Comparison of ENCODE assay signal across 26 cellular contexts in genomic region chr7:74214816-74215630, GRCh38. TPM values are rescaled to one million over a fixed set of nuclear protein-coding genes. Genes with fewer than 3 reads are reported as not detected.
DNase-seq lines count a peak whose midpoint lies in the region; ATAC-seq, FAIRE-seq and TF ChIP-seq lines count a peak whose summit lies in the region.
"Had no signal": no experiment of that assay in that cellular context is flagged by ENCODE, and none has a peak within 500 bp of the region (broad histone marks: within the 10 kb centered on the region; RNA-seq: fewer than 3 reads in every experiment).

No MANE protein-coding gene starts in this region.

- intact Hi-C loops in activated naive CD4-positive, alpha-beta T cell treated with anti-CD3 and anti-CD28 coated beads for 36 hours (cut with micrococcal nuclease) = no loop called here
- intact Hi-C loops in body of pancreas (cut with DNase I) = no loop called here

- no peak overlapping the region for H2BK12ac ChIP-seq in H1 (ENCODE audit: low read depth, low read length)

- H2BK15ac ChIP-seq in H1 (ENCODE audit: low read length) = no peak overlapping the region

- no peaks in the 10 kb centered on the region for H3K79me1 ChIP-seq in H1 (ENCODE audit: low read depth, low read length)

- H3K9me3 ChIP-seq in H1 (ENCODE audit: insufficient read depth in 2 of 2, low read depth in 1 of 2, low read length in 1 of 2) (no peaks in the 10 kb centered on the region), body of pancreas (no peaks in the 10 kb centered on the region)
- H3K9me3 ChIP-seq: lower lobe of right lung, pancreas, vagina had no signal

- H3K14ac ChIP-seq in H1 (ENCODE audit: insufficient read length) = no peak overlapping the region

- H3K4ac ChIP-seq in H1 (replicated peaks; ENCODE audit: insufficient read length, low read depth, low read length) = no peak overlapping the region

- no peak overlapping the region for H3K4me3 ChIP-seq in HL-60 (replicated peaks; ENCODE audit: insufficient read depth, low read length)
- H3K4me3 ChIP-seq in H1 (ENCODE audit: extremely low read depth in 1 of 4, insufficient read depth in 2 of 4, low read depth in 3 of 4, low read length in 4 of 4) = no peak overlapping the region
- H3K4me3 ChIP-seq in body of pancreas = no peak overlapping the region
- H3K4me3 ChIP-seq: dorsolateral prefrontal cortex, heart left ventricle, lower lobe of right lung, pancreas, vagina had no signal

- ATAC-seq in activated naive CD4-positive, alpha-beta T cell treated with anti-CD3 and anti-CD28 coated beads, Interleukin-2, amount 50 U/mL, for 72 hours = peak; percentile 8 to 47
- no peak for ATAC-seq in stimulated activated memory B cell treated with anti-CD40 and anti-IgM and Interleukin-4, amounts not matched to agents 10 μg/mL and 1 μg/mL and 100 μg/mL, for 72 hours
- no peak for ATAC-seq in body of pancreas
- ATAC-seq: HepG2, lower lobe of right lung, pancreas, sciatic nerve, T-cell had no signal

- DNase-seq in activated naive CD4-positive, alpha-beta T cell treated with anti-CD3 and anti-CD28 coated beads, Interleukin-2, amount 50 U/mL, for 72 hours (ENCODE audit: low spot score in 2 of 2) = no peak
- DNase-seq in activated naive CD4-positive, alpha-beta T cell treated with anti-CD3 and anti-CD28 coated beads for 36 hours = no peak
- DNase-seq in HL-60 (ENCODE audit: low read depth in 1 of 2, low spot score in 1 of 2) (no peak), H1 (ENCODE audit: low read depth in 1 of 2, low spot score in 2 of 2) (no peak), mucosa of gallbladder (ENCODE audit: low spot score) (no peak), chondrocyte (ENCODE audit: low spot score) (no peak), body of pancreas (no peak)
- DNase-seq: ACHN; activated naive CD4-positive, alpha-beta T cell; activated T-cell treated with anti-CD3 and anti-CD28 coated beads for 4 hours; anterior cingulate cortex; caudate nucleus; dorsolateral prefrontal cortex; GF-D8; heart left ventricle; lower lobe of right lung; NCI-H1436 treated with DMSO at 0.1 percent for 48 hours; NCI-H2171 treated with DMSO at 0.1 percent for 48 hours; NCI-H526 treated with DMSO at 0.1 percent for 48 hours; SHP77 treated with DMSO at 0.1 percent for 48 hours; T-cell had no signal

- H3K36me3 ChIP-seq in H1 (ENCODE audit: control insufficient read depth in 2 of 4, insufficient read depth in 4 of 4, low read length in 3 of 4) (no peaks in the 10 kb centered on the region), body of pancreas (replicated peaks in 1 of 2; ENCODE audit: insufficient read depth in 1 of 2, low read depth in 2 of 2) (no peaks in the 10 kb centered on the region)
- H3K36me3 ChIP-seq: lower lobe of right lung, pancreas, vagina had no signal

- no peak for TF ChIP-seq EP300 in H1 (IDR thresholded peaks at IDR 0.05; ENCODE audit: borderline replicate concordance in 1 of 2, low read depth in 2 of 2, low read length in 2 of 2)

- H3K27me3 Mint-ChIP-seq in activated naive CD4-positive, alpha-beta T cell treated with anti-CD3 and anti-CD28 coated beads for 36 hours (ENCODE audit: low read depth) = no peaks in the 10 kb centered on the region
- no peaks in the 10 kb centered on the region for H3K27me3 Mint-ChIP-seq in stimulated activated memory B cell treated with anti-CD40 and anti-IgM and Interleukin-4, amounts not matched to agents 10 μg/mL and 1 μg/mL and 100 μg/mL, for 72 hours
- no peaks in the 10 kb centered on the region for H3K27me3 Mint-ChIP-seq in chondrocyte (ENCODE audit: low read depth)
- H3K27me3 Mint-ChIP-seq: T-cell had no signal

- H3K36me3 Mint-ChIP-seq in activated naive CD4-positive, alpha-beta T cell treated with anti-CD3 and anti-CD28 coated beads, Interleukin-2, amount 50 U/mL, for 72 hours = no peaks in the 10 kb centered on the region
- H3K36me3 Mint-ChIP-seq in activated naive CD4-positive, alpha-beta T cell treated with anti-CD3 and anti-CD28 coated beads for 36 hours (ENCODE audit: low read depth) = no peaks in the 10 kb centered on the region
- peaks cover 54% of the 10 kb centered on the region for H3K36me3 Mint-ChIP-seq in stimulated activated memory B cell treated with anti-CD40 and anti-IgM and Interleukin-4, amounts not matched to agents 10 μg/mL and 1 μg/mL and 100 μg/mL, for 72 hours
- H3K36me3 Mint-ChIP-seq in chondrocyte (ENCODE audit: low read depth) = no peaks in the 10 kb centered on the region
- H3K36me3 Mint-ChIP-seq: T-cell had no signal

- CTCF ChIA-PET in activated naive CD4-positive, alpha-beta T cell treated with anti-CD3 and anti-CD28 coated beads for 36 hours (lab: Charles Lee) = interaction anchor here (0.6 to 1.0 kb wide), 2 partner anchors 174 to 186 kb away, joined by 3 read pairs; no protein-coding TSS in a partner anchor
- CTCF ChIA-PET in H1 (lab: Charles Lee; ENCODE audit: partially characterized antibody) = interaction anchor here (0.9 to 2.5 kb wide), 5 partner anchors 9 to 190 kb away, joined by 3 to 15 read pairs (median 5); no protein-coding TSS in a partner anchor

- no peak for FAIRE-seq in H1 (lab: Jason Lieb, UNC)
- FAIRE-seq: HepG2 had no signal

- H3K23me2 ChIP-seq in H1 (ENCODE audit: low read depth, low read length) = no peaks in the 10 kb centered on the region

- H3K4me1 Mint-ChIP-seq in activated naive CD4-positive, alpha-beta T cell treated with anti-CD3 and anti-CD28 coated beads for 36 hours (ENCODE audit: low read depth) = peaks cover 15% of the 10 kb centered on the region
- H3K4me1 Mint-ChIP-seq in stimulated activated memory B cell treated with anti-CD40 and anti-IgM and Interleukin-4, amounts not matched to agents 10 μg/mL and 1 μg/mL and 100 μg/mL, for 72 hours = peaks cover 50% of the 10 kb centered on the region
- H3K4me1 Mint-ChIP-seq in chondrocyte (ENCODE audit: low read depth) = no peaks in the 10 kb centered on the region

- no peak overlapping the region for H2AK5ac ChIP-seq in H1 (ENCODE audit: low read depth, low read length)

- H3K27me3 ChIP-seq in HL-60 (ENCODE audit: insufficient read depth, poor library complexity, severe bottlenecking) (no peaks in the 10 kb centered on the region), H1 (replicated peaks in 1 of 4; ENCODE audit: control insufficient read depth in 3 of 4, extremely low read depth in 1 of 4, insufficient read depth in 3 of 4, low read length in 3 of 4) (no peaks in the 10 kb centered on the region), body of pancreas (no peaks in the 10 kb centered on the region)
- H3K27me3 ChIP-seq: dorsolateral prefrontal cortex, heart left ventricle, pancreas, vagina had no signal

- H2BK20ac ChIP-seq in H1 (ENCODE audit: low read length) = no peak overlapping the region

- no peak overlapping the region for H3K4me3 Mint-ChIP-seq in activated naive CD4-positive, alpha-beta T cell treated with anti-CD3 and anti-CD28 coated beads for 36 hours
- H3K4me3 Mint-ChIP-seq in stimulated activated memory B cell treated with anti-CD40 and anti-IgM and Interleukin-4, amounts not matched to agents 10 μg/mL and 1 μg/mL and 100 μg/mL, for 72 hours = peak overlapping the region; percentile 63
- H3K4me3 Mint-ChIP-seq in chondrocyte (ENCODE audit: unreplicated experiment) = no peak overlapping the region
- H3K4me3 Mint-ChIP-seq: T-cell had no signal

- POLR2A ChIA-PET in H1 (lab: Charles Lee; ENCODE audit: partially characterized antibody) = interaction anchor here (0.5 to 1.5 kb wide), 2 partner anchors 12 to 37 kb away, joined by 3 to 4 read pairs; no protein-coding TSS in a partner anchor

- no peak overlapping the region for H3K4me2 ChIP-seq in H1 (ENCODE audit: insufficient read depth in 1 of 2, low read depth in 2 of 2, low read length in 2 of 2)

- H4K5ac ChIP-seq in H1 (ENCODE audit: insufficient read length, low read depth, low read length) = no peak overlapping the region

- H3K9ac ChIP-seq in H1 (replicated peaks in 1 of 4; ENCODE audit: extremely low read depth in 1 of 4, low read depth in 3 of 4, low read length in 3 of 4) = no peak overlapping the region

- no peak overlapping the region for H4K8ac ChIP-seq in H1 (ENCODE audit: extremely low read depth, insufficient read depth, low read length)

- TF ChIP-seq RAD21 in H1 (IDR thresholded peaks at IDR 0.05 in 1 of 2, conservative IDR thresholded peaks at IDR 0.05 in 1 of 2; ENCODE audit: low read depth in 2 of 2, low read length in 2 of 2) = no peak

- no peaks in the 10 kb centered on the region for H4K20me1 ChIP-seq in H1 (replicated peaks in 1 of 2; ENCODE audit: control insufficient read depth in 1 of 2, insufficient read depth in 2 of 2, low read length in 2 of 2)

- H3K4me1 ChIP-seq in H1 (replicated peaks in 1 of 4; ENCODE audit: control insufficient read depth in 3 of 4, insufficient read depth in 4 of 4, low read length in 3 of 4) = no peaks in the 10 kb centered on the region; a peak in 2 of 7 replicates
- H3K4me1 ChIP-seq in body of pancreas = no peaks in the 10 kb centered on the region
- H3K4me1 ChIP-seq: pancreas had no signal

- peak overlapping the region; percentile 13; the same call in 1 of the 2 replicates for H2BK5ac ChIP-seq in H1 (ENCODE audit: low read depth, low read length)

- H4K91ac ChIP-seq in H1 (replicated peaks; ENCODE audit: insufficient read length, low read length) = no peak overlapping the region

- no peak overlapping the region for H3K18ac ChIP-seq in H1 (ENCODE audit: extremely low read depth, low read length)

- H2BK120ac ChIP-seq in H1 (replicated peaks; ENCODE audit: low read depth, low read length) = no peak overlapping the region

- TF ChIP-seq CTCF in HL-60 (IDR thresholded peaks at IDR 0.05; ENCODE audit: insufficient read depth, low read length) = no peak
- TF ChIP-seq CTCF in H1 (IDR thresholded peaks at IDR 0.05; ENCODE audit: control extremely low read depth in 1 of 3, insufficient read depth in 1 of 3, low read depth in 1 of 3, low read length in 3 of 3) = no peak
- TF ChIP-seq CTCF in chondrocyte (IDR thresholded peaks at IDR 0.05) = no peak
- no peak for TF ChIP-seq CTCF in body of pancreas (IDR thresholded peaks at IDR 0.05)

- H3K27ac ChIP-seq in HL-60 (replicated peaks) (peak overlapping the region; percentile 91), H1 (ENCODE audit: low read depth, low read length) (no peak overlapping the region), body of pancreas (no peak overlapping the region)
- H3K27ac ChIP-seq: heart left ventricle, lower lobe of right lung, pancreas, vagina had no signal

- no peak for TF ChIP-seq POLR2A in H1 (IDR thresholded peaks at IDR 0.05; ENCODE audit: control extremely low read depth in 1 of 2, low read depth in 2 of 2, low read length in 2 of 2)
- no peak for TF ChIP-seq POLR2A in body of pancreas (IDR thresholded peaks at IDR 0.05)

- H3K79me2 ChIP-seq in H1 (ENCODE audit: control insufficient read depth in 1 of 2, insufficient read depth in 2 of 2, low read length in 2 of 2) = no peaks in the 10 kb centered on the region

- H3K27ac Mint-ChIP-seq in activated naive CD4-positive, alpha-beta T cell treated with anti-CD3 and anti-CD28 coated beads, Interleukin-2, amount 50 U/mL, for 72 hours = peak overlapping the region in 1 of 2 donors; percentile 12
- H3K27ac Mint-ChIP-seq in activated naive CD4-positive, alpha-beta T cell treated with anti-CD3 and anti-CD28 coated beads for 36 hours = no peak overlapping the region
- peak overlapping the region; percentile 88 for H3K27ac Mint-ChIP-seq in stimulated activated memory B cell treated with anti-CD40 and anti-IgM and Interleukin-4, amounts not matched to agents 10 μg/mL and 1 μg/mL and 100 μg/mL, for 72 hours
- H3K27ac Mint-ChIP-seq in chondrocyte (ENCODE audit: unreplicated experiment) = no peak overlapping the region
- H3K27ac Mint-ChIP-seq: T-cell had no signal

- H3K56ac ChIP-seq in H1 (replicated peaks; ENCODE audit: insufficient read length, low read depth, low read length) = no peak overlapping the region

- WGBS in H1 (ENCODE audit: extremely low coverage in 1 of 2, insufficient coverage in 1 of 2, insufficient read length in 1 of 2, insufficient replicate concordance in 2 of 2, low coverage in 1 of 2, low lambda C conversion rate in 2 of 2, missing lambda C conversion rate in 1 of 2), 2 experiments = 90% methylated on average over 21 of the region's 21 CpGs; no CpG with 5 or more reads in 1 of the 2 experiments
- WGBS in body of pancreas, 2 donors = 87 to 92% methylated on average over 13 to 21 of the region's 21 CpGs

- no peaks in the 10 kb centered on the region for H3K9me3 Mint-ChIP-seq in activated naive CD4-positive, alpha-beta T cell treated with anti-CD3 and anti-CD28 coated beads, Interleukin-2, amount 50 U/mL, for 72 hours
- no peaks in the 10 kb centered on the region for H3K9me3 Mint-ChIP-seq in activated naive CD4-positive, alpha-beta T cell treated with anti-CD3 and anti-CD28 coated beads for 36 hours
- no peaks in the 10 kb centered on the region for H3K9me3 Mint-ChIP-seq in stimulated activated memory B cell treated with anti-CD40 and anti-IgM and Interleukin-4, amounts not matched to agents 10 μg/mL and 1 μg/mL and 100 μg/mL, for 72 hours
- H3K9me3 Mint-ChIP-seq in chondrocyte (ENCODE audit: low read depth) = no peaks in the 10 kb centered on the region
- H3K9me3 Mint-ChIP-seq: T-cell had no signal

- H2AFZ ChIP-seq in H1 (ENCODE audit: low read length) = no peak overlapping the region

- no peak overlapping the region for H3K23ac ChIP-seq in H1 (ENCODE audit: insufficient read length)

RNA-seq across cellular contexts. Expression of gene LAT2, which starts 5.2 kb away (rescaled TPM):
- 1 to 10 TPM; 7.7 to 9.6 TPM for total RNA-seq in activated naive CD4-positive, alpha-beta T cell treated with anti-CD3 and anti-CD28 coated beads, Interleukin-2, amount 50 U/mL, for 72 hours
- 1 to 10 TPM; 2.4 to 2.6 TPM for total RNA-seq in activated naive CD4-positive, alpha-beta T cell treated with anti-CD3 and anti-CD28 coated beads for 36 hours
- 0.19 and 0.63 TPM in 2 replicates for total RNA-seq in H1 (2021; fragmentation: NEBNext Ultra II Directional; extraction: Animal tissue kit (Norgen Biotek cat#: 25700))
- polyA plus RNA-seq in H1 (2011; rRNA removed) = 0.20 and 0.23 TPM in 2 replicates
- polyA plus RNA-seq in H1 (2011; cell fraction: cytosol; rRNA removed) = 0.40 TPM
- 0.56 TPM for polyA plus RNA-seq in H1 (2011; cell fraction: nucleus; rRNA removed)
- polyA plus RNA-seq in H1 (2012, experiment 1 of 2) = 1.1 to 1.5 TPM (median 1.2 TPM) in 4 replicates
- 0.72 TPM for polyA plus RNA-seq in H1 (2012, experiment 2 of 2)
- 0.26 TPM for polyA plus RNA-seq in H1 (2013, experiment 1 of 2)
- 0.18 TPM for polyA plus RNA-seq in H1 (2013, experiment 2 of 2)
- polyA minus RNA-seq in H1 (2011; rRNA and poly(A)+ RNA removed) = 0.06 TPM in 1 of 2 replicates, not detected in the other
- not detected for polyA minus RNA-seq in H1 (2011; cell fraction: cytosol; rRNA and poly(A)+ RNA removed)
- polyA minus RNA-seq in H1 (2011; cell fraction: nucleus; rRNA and poly(A)+ RNA removed) = 0.70 TPM
- total RNA-seq in mucosa of gallbladder = 25.1 TPM
- 0.56 to 1.5 TPM (median 1.2 TPM) in 3 replicates for total RNA-seq in chondrocyte
- 10 to 100 TPM in 1 of 2 donors, under 1 TPM in 1; 0.99 to 12.5 TPM for total RNA-seq in body of pancreas

RNA-seq across cellular contexts. Expression of gene RFC2, which starts 39.2 kb away (rescaled TPM):
- total RNA-seq in activated naive CD4-positive, alpha-beta T cell treated with anti-CD3 and anti-CD28 coated beads, Interleukin-2, amount 50 U/mL, for 72 hours = 10 to 100 TPM; 80.1 to 84.5 TPM
- total RNA-seq in activated naive CD4-positive, alpha-beta T cell treated with anti-CD3 and anti-CD28 coated beads for 36 hours = 10 to 100 TPM; 91.5 to 96.0 TPM
- total RNA-seq in H1 (2021; fragmentation: NEBNext Ultra II Directional; extraction: Animal tissue kit (Norgen Biotek cat#: 25700)) = 85.4 and 90.5 TPM in 2 replicates
- polyA plus RNA-seq in H1 (2011; rRNA removed) = 40.8 and 52.9 TPM in 2 replicates
- 67.0 TPM for polyA plus RNA-seq in H1 (2011; cell fraction: cytosol; rRNA removed)
- polyA plus RNA-seq in H1 (2011; cell fraction: nucleus; rRNA removed) = 43.8 TPM
- polyA plus RNA-seq in H1 (2012, experiment 1 of 2) = 77.2 to 107 TPM (median 93.2 TPM) in 4 replicates
- polyA plus RNA-seq in H1 (2012, experiment 2 of 2) = 90.7 TPM
- polyA plus RNA-seq in H1 (2013, experiment 1 of 2) = 49.5 TPM
- polyA plus RNA-seq in H1 (2013, experiment 2 of 2) = 51.4 TPM
- polyA minus RNA-seq in H1 (2011; rRNA and poly(A)+ RNA removed) = 98.1 and 103 TPM in 2 replicates
- 54.5 TPM for polyA minus RNA-seq in H1 (2011; cell fraction: cytosol; rRNA and poly(A)+ RNA removed)
- 37.1 TPM for polyA minus RNA-seq in H1 (2011; cell fraction: nucleus; rRNA and poly(A)+ RNA removed)
- total RNA-seq in mucosa of gallbladder (19.6 TPM), chondrocyte (11.0 to 18.4 TPM (median 11.3 TPM) in 3 replicates), body of pancreas (10 to 100 TPM in 1 of 2 donors, 1 to 10 TPM in 1; 7.9 to 10.1 TPM)

RNA-seq across cellular contexts. Expression of gene EIF4H, which starts 40.9 kb away (rescaled TPM):
- 100 to 1,000 TPM; 255 to 470 TPM for total RNA-seq in activated naive CD4-positive, alpha-beta T cell treated with anti-CD3 and anti-CD28 coated beads, Interleukin-2, amount 50 U/mL, for 72 hours
- 100 to 1,000 TPM; 492 to 518 TPM for total RNA-seq in activated naive CD4-positive, alpha-beta T cell treated with anti-CD3 and anti-CD28 coated beads for 36 hours
- 359 and 382 TPM in 2 replicates for total RNA-seq in H1 (2021; fragmentation: NEBNext Ultra II Directional; extraction: Animal tissue kit (Norgen Biotek cat#: 25700))
- 323 and 414 TPM in 2 replicates for polyA plus RNA-seq in H1 (2011; rRNA removed)
- polyA plus RNA-seq in H1 (2011; cell fraction: cytosol; rRNA removed) = 380 TPM
- 274 TPM for polyA plus RNA-seq in H1 (2011; cell fraction: nucleus; rRNA removed)
- 322 to 343 TPM (median 323 TPM) in 4 replicates for polyA plus RNA-seq in H1 (2012, experiment 1 of 2)
- 162 TPM for polyA plus RNA-seq in H1 (2012, experiment 2 of 2)
- 194 TPM for polyA plus RNA-seq in H1 (2013, experiment 1 of 2)
- polyA plus RNA-seq in H1 (2013, experiment 2 of 2) = 197 TPM
- polyA minus RNA-seq in H1 (2011; rRNA and poly(A)+ RNA removed) = 210 and 212 TPM in 2 replicates
- 180 TPM for polyA minus RNA-seq in H1 (2011; cell fraction: cytosol; rRNA and poly(A)+ RNA removed)
- polyA minus RNA-seq in H1 (2011; cell fraction: nucleus; rRNA and poly(A)+ RNA removed) = 113 TPM
- 210 TPM for total RNA-seq in mucosa of gallbladder
- 209 to 219 TPM (median 217 TPM) in 3 replicates for total RNA-seq in chondrocyte
- total RNA-seq in body of pancreas = 100 to 1,000 TPM; 107 to 163 TPM

Comparison
In these comparisons a context has a peak if more than half of its experiments do, and no peak if none do; other contexts are left out.
1. ATAC-seq: peak in activated naive CD4-positive, alpha-beta T cell treated with anti-CD3 and anti-CD28 coated beads, Interleukin-2, amount 50 U/mL, for 72 hours (2 of 2); none in stimulated activated memory B cell treated with anti-CD40 and anti-IgM and Interleukin-4, amounts not matched to agents 10 μg/mL and 1 μg/mL and 100 μg/mL, for 72 hours (single experiment) and body of pancreas (single experiment).